In genomic region chr2:240501531-240501991, GRCh38 we compare ENCODE assay signal across 26 cellular contexts. TPM values are rescaled to one million over a fixed set of nuclear protein-coding genes. Genes with fewer than 3 reads are reported as not detected.
A peak's percentile ranks its signal among the peaks of the same experiment; 100 is the strongest.
DNase-seq lines count a peak whose midpoint lies in the region; ATAC-seq, FAIRE-seq and TF ChIP-seq lines count a peak whose summit lies in the region.
"Had no signal": no experiment of that assay in that cellular context is flagged by ENCODE, and none has a peak within 500 bp of the region (broad histone marks: within the 10 kb centered on the region; RNA-seq: fewer than 3 reads in every experiment).

No MANE protein-coding gene starts in this region.

- H2BK120ac ChIP-seq in H9 (ENCODE audit: low read depth, low read length, poor library complexity, severe bottlenecking): no peak overlapping the region

- no peak overlapping the region for H4K8ac ChIP-seq in H9 (replicated peaks; ENCODE audit: insufficient read length, low read depth, low read length)

- H3K18ac ChIP-seq in H9 (ENCODE audit: insufficient read length, low read depth, low read length): no peak overlapping the region

- CTCF ChIA-PET in activated CD8-positive, alpha-beta memory T cell treated with anti-CD3 and anti-CD28 coated beads, Interleukin-2, amount 10 ng/mL, durations not matched to agents 7 days and 5 days (lab: Charles Lee): no interaction called here

- H2BK15ac ChIP-seq in H9 (ENCODE audit: low read depth, low read length): no peak overlapping the region

- H3K14ac ChIP-seq in H9 (ENCODE audit: insufficient read depth, low read length): no peak overlapping the region

- H2BK20ac ChIP-seq in H9 (ENCODE audit: low read depth, low read length, poor library complexity, severe bottlenecking): no peak overlapping the region

- FAIRE-seq in D721Med (lab: Jason Lieb, UNC): no peak
- FAIRE-seq: G401.6, islet of Langerhans had no signal

- H3K4me3 ChIP-seq in prostate gland: no peak overlapping the region
- H3K4me3 ChIP-seq: dorsolateral prefrontal cortex, PC-9 had no signal

- no peak overlapping the region for H3K23ac ChIP-seq in H9 (ENCODE audit: insufficient read length, low read depth, low read length)

- TF ChIP-seq CTCF in H9 (conservative IDR thresholded peaks at IDR 0.05): no peak
- no peak for TF ChIP-seq CTCF in prostate gland (IDR thresholded peaks at IDR 0.05)
- TF ChIP-seq CTCF in D721Med (IDR thresholded peaks at IDR 0.05; ENCODE audit: insufficient read depth, missing control alignments): no peak

- H2AFZ ChIP-seq in H9 (ENCODE audit: low read length): no peak overlapping the region
- H2AFZ ChIP-seq: PC-9 had no signal

- WGBS in H9 (ENCODE audit: extremely low coverage, insufficient read length, low lambda C conversion rate): no CpG with 5 or more reads among the region's 13 CpGs
- WGBS in prostate gland: 92% methylated on average over 13 of the region's 13 CpGs

- H3K27ac Mint-ChIP-seq in activated CD8-positive, alpha-beta memory T cell treated with anti-CD3 and anti-CD28 coated beads, Interleukin-2, amount 10 ng/mL, durations not matched to agents 7 days and 5 days: no peak overlapping the region
- H3K27ac Mint-ChIP-seq in H9: no peak overlapping the region
- H3K27ac Mint-ChIP-seq: activated naive CD8-positive, alpha-beta T cell treated with anti-CD3 and anti-CD28 coated beads, Interleukin-2, amount 50 U/mL, for 24 hours; CD8-positive, alpha-beta memory T cell; stimulated activated naive CD8-positive, alpha-beta T cell treated with anti-CD3 and anti-CD28 coated beads, Interleukin-15, Interleukin-2, amounts not matched to agents 100 ng/mL and 50 ng/mL, for 24 hours had no signal

- H4K91ac ChIP-seq in H9 (ENCODE audit: insufficient read length, low read depth, low read length): no peak overlapping the region

- H3K27me3 Mint-ChIP-seq in activated CD8-positive, alpha-beta memory T cell treated with anti-CD3 and anti-CD28 coated beads, Interleukin-2, amount 10 ng/mL, durations not matched to agents 7 days and 5 days: no peaks in the 10 kb centered on the region
- no peaks in the 10 kb centered on the region; the same call in none of the 2 replicates for H3K27me3 Mint-ChIP-seq in H9 (ENCODE audit: low read depth)
- H3K27me3 Mint-ChIP-seq: activated naive CD8-positive, alpha-beta T cell treated with anti-CD3 and anti-CD28 coated beads, Interleukin-2, amount 50 U/mL, for 24 hours; CD8-positive, alpha-beta memory T cell; stimulated activated naive CD8-positive, alpha-beta T cell treated with anti-CD3 and anti-CD28 coated beads, Interleukin-15, Interleukin-2, amounts not matched to agents 100 ng/mL and 50 ng/mL, for 24 hours had no signal

- no peaks in the 10 kb centered on the region for H3K9me3 ChIP-seq in H9 (ENCODE audit: control insufficient read depth, low read depth, low read length)
- no peaks in the 10 kb centered on the region for H3K9me3 ChIP-seq in prostate gland
- H3K9me3 ChIP-seq: BE2C had no signal

- no peak overlapping the region for H4K5ac ChIP-seq in H9 (ENCODE audit: insufficient read length, low read depth, low read length)

- H3K4me2 ChIP-seq in H9 (ENCODE audit: insufficient read depth, insufficient read length, low read length): no peak overlapping the region
- H3K4me2 ChIP-seq: PC-9 had no signal

- no peak overlapping the region for H3K27ac ChIP-seq in H9 (ENCODE audit: insufficient read length, low read depth, low read length)
- H3K27ac ChIP-seq in prostate gland: no peak overlapping the region
- H3K27ac ChIP-seq: dorsolateral prefrontal cortex, PC-9 had no signal

- intact Hi-C loops in prostate gland (cut with DNase I): no loop called here

- no peaks in the 10 kb centered on the region for H3K23me2 ChIP-seq in H9 (ENCODE audit: insufficient read length, low read depth, low read length, poor library complexity, severe bottlenecking)

- ATAC-seq in activated CD8-positive, alpha-beta memory T cell treated with anti-CD3 and anti-CD28 coated beads, Interleukin-2, amount 10 ng/mL, durations not matched to agents 7 days and 5 days: no peak
- ATAC-seq in left lobe of liver: no peak
- no peak for ATAC-seq in GM19397 (IDR thresholded peaks at IDR 0.05; ENCODE audit: unreplicated experiment)
- ATAC-seq: activated naive CD8-positive, alpha-beta T cell treated with anti-CD3 and anti-CD28 coated beads, Interleukin-2, amount 50 U/mL, for 24 hours had no signal

- H3K36me3 ChIP-seq in prostate gland: no peaks in the 10 kb centered on the region
- H3K36me3 ChIP-seq: BE2C had no signal

- no peak overlapping the region for H3K9ac ChIP-seq in H9 (ENCODE audit: extremely low read depth, insufficient read length, low read length)

- no peaks in the 10 kb centered on the region for H3K79me1 ChIP-seq in H9 (ENCODE audit: insufficient read depth, low read depth, low read length, poor library complexity, severe bottlenecking)

- DNase-seq in activated CD8-positive, alpha-beta memory T cell treated with anti-CD3 and anti-CD28 coated beads, Interleukin-2, amount 10 ng/mL, durations not matched to agents 7 days and 5 days: peak; percentile 30
- DNase-seq in activated CD8-positive, alpha-beta memory T cell treated with anti-CD3 and anti-CD28 coated beads for 24 hours: no peak
- DNase-seq in H9 (peak; percentile 10), left lobe of liver (ENCODE audit: low spot score) (peak; percentile 26), prostate gland (ENCODE audit: low spot score) (peak; percentile 1), D721Med (ENCODE audit: insufficient read length, low spot score) (no peak), anterior cingulate cortex (lab: John Stamatoyannopoulos, UW) (no peak)
- DNase-seq: activated CD4-positive, alpha-beta T cell treated with anti-CD3 and anti-CD28 coated beads, Interleukin-2, amount 50 U/mL, for 1 hour; activated effector memory CD4-positive, alpha-beta T cell treated with anti-CD3 and anti-CD28 coated beads, Interleukin-2, amount 50 U/mL, for 16 hours; activated naive CD8-positive, alpha-beta T cell treated with anti-CD3 and anti-CD28 coated beads, Interleukin-2, amount 50 U/mL, for 24 hours; activated T-cell treated with anti-CD3 and anti-CD28 coated beads for 4 hours; BE2C; CD8-positive, alpha-beta memory T cell; DMS53; NCI-H1092 treated with DMSO at 0.1 percent for 48 hours; NCI-H1930; NCI-H524 treated with DMSO at 0.1 percent for 48 hours; nephron progenitor cell; NK-92 treated with Interleukin-12 subunit alpha and Interleukin-12 subunit beta, amount 100 ng/mL, for 24 hours; PC-9; SHP77 treated with DMSO at 0.1 percent for 48 hours had no signal

- H2AK5ac ChIP-seq in H9 (ENCODE audit: insufficient read length, low read length): no peak overlapping the region

- no peak overlapping the region for H3T11ph ChIP-seq in H9 (ENCODE audit: low read length)

- no peaks in the 10 kb centered on the region for H3K79me2 ChIP-seq in H9 (ENCODE audit: insufficient read depth, low read length)

- peaks cover 5% of the 10 kb centered on the region for H3K36me3 Mint-ChIP-seq in activated CD8-positive, alpha-beta memory T cell treated with anti-CD3 and anti-CD28 coated beads, Interleukin-2, amount 10 ng/mL, durations not matched to agents 7 days and 5 days
- H3K36me3 Mint-ChIP-seq in H9 (ENCODE audit: insufficient read depth in 1 of 3, low read depth in 3 of 3): peaks cover 0 to 3% (median 3%) of the 10 kb centered on the region in 3 experiments; a peak in 2 of 7 replicates

- H3K4me1 Mint-ChIP-seq in activated CD8-positive, alpha-beta memory T cell treated with anti-CD3 and anti-CD28 coated beads, Interleukin-2, amount 10 ng/mL, durations not matched to agents 7 days and 5 days: no peaks in the 10 kb centered on the region
- no peaks in the 10 kb centered on the region for H3K4me1 Mint-ChIP-seq in H9
- H3K4me1 Mint-ChIP-seq: activated naive CD8-positive, alpha-beta T cell treated with anti-CD3 and anti-CD28 coated beads, Interleukin-2, amount 50 U/mL, for 24 hours; CD8-positive, alpha-beta memory T cell; nephron progenitor cell had no signal

- H2BK12ac ChIP-seq in H9 (ENCODE audit: insufficient read length, low read depth, low read length): no peak overlapping the region

- no peaks in the 10 kb centered on the region for H3K9me3 Mint-ChIP-seq in activated CD8-positive, alpha-beta memory T cell treated with anti-CD3 and anti-CD28 coated beads, Interleukin-2, amount 10 ng/mL, durations not matched to agents 7 days and 5 days (ENCODE audit: low read depth)
- H3K9me3 Mint-ChIP-seq in H9: peaks cover 0 to 4% of the 10 kb centered on the region in 2 experiments; a peak in 1 of 5 replicates
- H3K9me3 Mint-ChIP-seq: activated naive CD8-positive, alpha-beta T cell treated with anti-CD3 and anti-CD28 coated beads, Interleukin-2, amount 50 U/mL, for 24 hours; CD8-positive, alpha-beta memory T cell; stimulated activated naive CD8-positive, alpha-beta T cell treated with anti-CD3 and anti-CD28 coated beads, Interleukin-15, Interleukin-2, amounts not matched to agents 100 ng/mL and 50 ng/mL, for 24 hours had no signal

- H4K20me1 ChIP-seq in H9 (ENCODE audit: control insufficient read depth, insufficient read depth, insufficient read length): no peaks in the 10 kb centered on the region

- no peak overlapping the region for H3K56ac ChIP-seq in H9 (ENCODE audit: insufficient read length, low read depth, low read length)

- H2BK5ac ChIP-seq in H9 (ENCODE audit: insufficient read length, low read length): no peak overlapping the region

- H3K4ac ChIP-seq in H9 (ENCODE audit: low read depth, low read length): no peak overlapping the region

- TF ChIP-seq POLR2A in prostate gland (IDR thresholded peaks at IDR 0.05): no peak

- H3K4me3 Mint-ChIP-seq in activated CD8-positive, alpha-beta memory T cell treated with anti-CD3 and anti-CD28 coated beads, Interleukin-2, amount 10 ng/mL, durations not matched to agents 7 days and 5 days: no peak overlapping the region
- H3K4me3 Mint-ChIP-seq in H9: no peak overlapping the region
- H3K4me3 Mint-ChIP-seq: activated naive CD8-positive, alpha-beta T cell treated with anti-CD3 and anti-CD28 coated beads, Interleukin-2, amount 50 U/mL, for 24 hours; CD8-positive, alpha-beta memory T cell; nephron progenitor cell; stimulated activated naive CD8-positive, alpha-beta T cell treated with anti-CD3 and anti-CD28 coated beads, Interleukin-15, Interleukin-2, amounts not matched to agents 100 ng/mL and 50 ng/mL, for 24 hours had no signal

- H3K27me3 ChIP-seq in H9 (ENCODE audit: insufficient read depth, low read length) (no peaks in the 10 kb centered on the region), prostate gland (replicated peaks; ENCODE audit: insufficient read depth) (no peaks in the 10 kb centered on the region)
- H3K27me3 ChIP-seq: BE2C, dorsolateral prefrontal cortex had no signal

- H3K4me1 ChIP-seq in H9 (ENCODE audit: insufficient read depth, low read length): no peaks in the 10 kb centered on the region
- no peaks in the 10 kb centered on the region for H3K4me1 ChIP-seq in prostate gland (replicated peaks)
- H3K4me1 ChIP-seq: BE2C had no signal

RNA-seq across cellular contexts. Expression of gene ANKMY1, which starts 56.2 kb away (rescaled TPM):
- 10 to 100 TPM; 21.3 to 33.5 TPM for total RNA-seq in activated CD8-positive, alpha-beta memory T cell treated with anti-CD3 and anti-CD28 coated beads, Interleukin-2, amount 10 ng/mL, durations not matched to agents 7 days and 5 days
- total RNA-seq in H9 (2021) (8.6 and 13.7 TPM in 2 replicates), left lobe of liver (13.1 TPM), prostate gland (10 to 100 TPM; 22.7 to 31.4 TPM)

RNA-seq across cellular contexts. Expression of gene DUSP28, which starts 58.6 kb away (rescaled TPM):
- total RNA-seq in activated CD8-positive, alpha-beta memory T cell treated with anti-CD3 and anti-CD28 coated beads, Interleukin-2, amount 10 ng/mL, durations not matched to agents 7 days and 5 days: 10 to 100 TPM; 10.0 to 10.1 TPM
- 1.6 and 2.9 TPM in 2 replicates for total RNA-seq in H9 (2021)
- total RNA-seq in left lobe of liver: 2.0 TPM
- 10 to 100 TPM; 18.4 to 18.6 TPM for total RNA-seq in prostate gland

Comparison
In these comparisons a context has a peak if more than half of its experiments do, and no peak if none do; other contexts are left out.
1. DNase-seq: peak in activated CD8-positive, alpha-beta memory T cell treated with anti-CD3 and anti-CD28 coated beads, Interleukin-2, amount 10 ng/mL, durations not matched to agents 7 days and 5 days (single experiment), H9 (single experiment), left lobe of liver (single experiment) and prostate gland (single experiment); none in activated CD8-positive, alpha-beta memory T cell treated with anti-CD3 and anti-CD28 coated beads for 24 hours (single experiment), D721Med (single experiment) and anterior cingulate cortex (0 of 58).